15 cellular contexts compared by ENCODE assay signal in the genomic region with DNA sequence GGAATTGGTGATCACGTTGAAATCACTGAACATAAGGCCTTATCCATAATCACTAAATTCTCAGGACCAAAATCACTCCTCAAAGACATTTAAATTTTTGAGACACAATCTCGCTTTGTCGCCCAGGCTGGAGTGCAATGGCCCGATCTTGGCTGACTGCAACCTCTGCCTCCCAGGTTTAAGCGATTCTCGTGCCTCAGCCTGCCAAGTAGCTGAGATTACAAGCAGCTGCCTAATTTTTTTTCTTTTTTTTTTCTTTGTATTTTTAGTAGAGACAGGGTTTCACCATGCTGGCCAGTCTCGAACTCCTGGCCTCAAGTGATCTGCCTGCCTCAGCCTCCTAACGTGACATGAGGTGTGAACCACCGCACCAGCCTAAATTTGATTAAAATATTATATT.
DNase-seq lines count a peak whose midpoint lies in the region; ATAC-seq and TF ChIP-seq lines count a peak whose summit lies in the region.
"Had no signal": no experiment of that assay in that cellular context is flagged by ENCODE, and none has a peak within 500 bp of the region (broad histone marks: within the 10 kb centered on the region; RNA-seq: fewer than 3 reads in every experiment).

No MANE protein-coding gene starts in this region.

- no peak overlapping the region for H3K4me3 Mint-ChIP-seq in activated CD4-positive, alpha-beta T cell treated with anti-CD3 and anti-CD28 coated beads for 36 hours
- H3K4me3 Mint-ChIP-seq: CD4-positive, CD25-positive, alpha-beta regulatory T cell; CD8-positive, alpha-beta memory T cell had no signal

- ATAC-seq in gastroesophageal sphincter, result no peak
- no peak for ATAC-seq in activated CD4-positive, alpha-beta T cell treated with anti-CD3 and anti-CD28 coated beads for 36 hours

- H3K36me3 ChIP-seq in cardiac muscle cell, result peaks cover 24% of the 10 kb centered on the region
- H3K36me3 ChIP-seq in gastroesophageal sphincter, result peaks cover 0 to 21% of the 10 kb centered on the region in 2 donors
- peaks cover 0 to 40% (median 9%) of the 10 kb centered on the region in 4 donors for H3K36me3 ChIP-seq in sigmoid colon
- H3K36me3 ChIP-seq: BE2C had no signal

- 33 to 54% methylated on average over 8 to 9 of the region's 9 CpGs for WGBS in gastroesophageal sphincter (ENCODE audit: low coverage in 1 of 2), 2 donors
- 90 to 93% methylated on average over 9 of the region's 9 CpGs for WGBS in sigmoid colon, 2 donors

- POLR2A ChIA-PET in activated CD4-positive, alpha-beta T cell treated with anti-CD3 and anti-CD28 coated beads for 36 hours (lab: Charles Lee), result no interaction called here

- TF ChIP-seq POLR2A in gastroesophageal sphincter (IDR thresholded peaks at IDR 0.05), result no peak
- no peak for TF ChIP-seq POLR2A in sigmoid colon (IDR thresholded peaks at IDR 0.05)

- H3K4me1 ChIP-seq in cardiac muscle cell (ENCODE audit: low read depth), result no peaks in the 10 kb centered on the region
- H3K4me1 ChIP-seq in gastroesophageal sphincter, result peaks cover 0 to 14% (median 0%) of the 10 kb centered on the region in 3 donors
- peaks cover 0 to under 1% (median 0%) of the 10 kb centered on the region in 4 donors for H3K4me1 ChIP-seq in sigmoid colon
- H3K4me1 ChIP-seq: BE2C, HAP-1 had no signal

- no peak for DNase-seq in cardiac muscle cell (ENCODE audit: low read depth in 1 of 2, low spot score in 1 of 2)
- no peak for DNase-seq in cardiac septum (ENCODE audit: low spot score)
- DNase-seq in sigmoid colon, result no peak
- DNase-seq in activated CD4-positive, alpha-beta T cell treated with anti-CD3 and anti-CD28 coated beads for 36 hours, result no peak
- no peak for DNase-seq in activated T-cell treated with anti-CD3 and anti-CD28 coated beads, Interleukin-2, amount 50 U/mL, for 48 hours
- DNase-seq: ACHN; BE2C; C1 segment of cervical spinal cord; CD4-positive, CD25-positive, alpha-beta regulatory T cell; CD8-positive, alpha-beta memory T cell; COR-L47; DMS 273 treated with DMSO at 0.1 percent for 48 hours; DMS53 had no signal

- TF ChIP-seq CTCF in cardiac muscle cell (IDR thresholded peaks at IDR 0.05; ENCODE audit: low read depth, low read length) (no peak), gastroesophageal sphincter (IDR thresholded peaks at IDR 0.05) (no peak), sigmoid colon (IDR thresholded peaks at IDR 0.05) (no peak)

- H3K27me3 Mint-ChIP-seq in activated CD4-positive, alpha-beta T cell treated with anti-CD3 and anti-CD28 coated beads for 36 hours, result no peaks in the 10 kb centered on the region
- H3K27me3 Mint-ChIP-seq: CD4-positive, CD25-positive, alpha-beta regulatory T cell; CD8-positive, alpha-beta memory T cell had no signal

- H3K9me3 Mint-ChIP-seq in activated CD4-positive, alpha-beta T cell treated with anti-CD3 and anti-CD28 coated beads for 36 hours (ENCODE audit: low read depth), result no peaks in the 10 kb centered on the region

- no peak for TF ChIP-seq EP300 in gastroesophageal sphincter (IDR thresholded peaks at IDR 0.05)
- TF ChIP-seq EP300 in sigmoid colon (IDR thresholded peaks at IDR 0.05), result no peak

- no peaks in the 10 kb centered on the region for H3K4me1 Mint-ChIP-seq in activated CD4-positive, alpha-beta T cell treated with anti-CD3 and anti-CD28 coated beads for 36 hours
- H3K4me1 Mint-ChIP-seq: CD4-positive, CD25-positive, alpha-beta regulatory T cell; CD8-positive, alpha-beta memory T cell had no signal

- H3K27ac ChIP-seq in cardiac muscle cell (peak overlapping the region; percentile 2), gastroesophageal sphincter (peak overlapping the region in 3 of 4 donors; percentile 30 to 61 (median 56)), sigmoid colon (peak overlapping the region in 3 of 4 donors; percentile 15 to 25 (median 15))

- H3K9me3 ChIP-seq in cardiac muscle cell (ENCODE audit: low read depth) (no peaks in the 10 kb centered on the region), gastroesophageal sphincter (no peaks in the 10 kb centered on the region), sigmoid colon (no peaks in the 10 kb centered on the region)
- H3K9me3 ChIP-seq: BE2C, HAP-1 had no signal

- H3K4me3 ChIP-seq in cardiac muscle cell (no peak overlapping the region), gastroesophageal sphincter (no peak overlapping the region), sigmoid colon (no peak overlapping the region)
- H3K4me3 ChIP-seq: HAP-1 had no signal

- intact Hi-C loops in cardiac septum (cut with DNase I), result no loop called here
- intact Hi-C loops in sigmoid colon (cut with DNase I), result no loop called here
- intact Hi-C loops in activated CD4-positive, alpha-beta T cell treated with anti-CD3 and anti-CD28 coated beads for 36 hours (cut with DNase I, micrococcal nuclease), result no loop called here

- H3K36me3 Mint-ChIP-seq in activated CD4-positive, alpha-beta T cell treated with anti-CD3 and anti-CD28 coated beads for 36 hours (ENCODE audit: low read depth), result no peaks in the 10 kb centered on the region
- H3K36me3 Mint-ChIP-seq: CD4-positive, CD25-positive, alpha-beta regulatory T cell; CD8-positive, alpha-beta memory T cell had no signal

- H3K27me3 ChIP-seq in cardiac muscle cell (no peaks in the 10 kb centered on the region), gastroesophageal sphincter (no peaks in the 10 kb centered on the region), sigmoid colon (no peaks in the 10 kb centered on the region)
- H3K27me3 ChIP-seq: BE2C had no signal

- no peak overlapping the region for H3K27ac Mint-ChIP-seq in activated CD4-positive, alpha-beta T cell treated with anti-CD3 and anti-CD28 coated beads for 36 hours
- H3K27ac Mint-ChIP-seq: CD4-positive, CD25-positive, alpha-beta regulatory T cell; CD8-positive, alpha-beta memory T cell had no signal

- CTCF ChIA-PET in activated CD4-positive, alpha-beta T cell treated with anti-CD3 and anti-CD28 coated beads for 36 hours (lab: Charles Lee), result interaction anchor here (1.1 kb wide), 1 partner anchor 34 kb away, joined by 3 read pairs; no protein-coding TSS in a partner anchor

Comparison
In these comparisons a context has a peak if more than half of its experiments do, and no peak if none do; other contexts are left out.
1. H3K27ac ChIP-seq: peak in every context shown above with its lines; median percentile 56 in gastroesophageal sphincter; 15 in sigmoid colon; 2 in cardiac muscle cell.